21 cellular contexts compared by ENCODE assay signal in the genomic region with DNA sequence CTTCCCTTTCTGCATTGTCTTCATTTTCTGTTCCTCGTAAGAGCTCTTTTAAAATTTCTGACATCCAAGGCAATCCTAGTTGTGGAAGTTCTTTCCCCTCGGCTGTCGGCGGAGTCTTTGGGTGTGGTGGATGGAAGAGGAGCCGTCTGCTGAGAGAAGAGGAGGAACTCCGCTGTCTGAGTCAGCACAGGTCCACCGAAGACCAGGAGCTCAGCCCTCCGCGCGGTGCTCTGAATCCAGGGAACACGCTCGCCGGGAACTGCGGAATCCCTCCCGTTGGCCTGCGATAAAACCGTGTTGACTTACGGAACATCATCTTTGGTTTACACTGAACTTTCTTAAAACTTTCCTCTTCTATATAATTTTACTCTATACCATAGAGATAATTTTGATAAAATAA.
"Had no signal": no experiment of that assay in that cellular context is flagged by ENCODE, and none has a peak within 500 bp of the region (broad histone marks: within the 10 kb centered on the region; RNA-seq: fewer than 3 reads in every experiment).

No MANE protein-coding gene starts in this region.

- H3K36me3 ChIP-seq: ascending aorta, Peyer's patch, SJSA1 had no signal

- H3K27me3 ChIP-seq: ascending aorta, body of pancreas, Peyer's patch, SJSA1 had no signal

- H3K4me3 Mint-ChIP-seq: activated CD8-positive, alpha-beta T cell treated with anti-CD3 and anti-CD28 coated beads, Interleukin-2, amount 10 ng/mL, durations not matched to agents 7 days and 5 days; T-helper 1 cell treated with Interleukin-12 subunit alpha and Interleukin-12 subunit beta and Interleukin-4 antibody, amounts not matched to agents 30 μg/mL and 1 μg/mL, for 36 hours had no signal

- DNase-seq: activated CD4-positive, alpha-beta T cell treated with anti-CD3 and anti-CD28 coated beads for 48 hours; activated CD4-positive, alpha-beta T cell treated with anti-CD3 and anti-CD28 coated beads, Interleukin-2, amount 50 U/mL, for 4 hours; activated CD4-positive, CD25-positive, alpha-beta regulatory T cell treated with anti-CD3 and anti-CD28 coated beads, Interleukin-2, amount 50 U/mL, for 72 hours; activated CD8-positive, alpha-beta memory T cell treated with anti-CD3 and anti-CD28 coated beads, Interleukin-2, amount 50 U/mL, for 48 hours; activated CD8-positive, alpha-beta T cell treated with anti-CD3 and anti-CD28 coated beads, Interleukin-2, amount 10 ng/mL, durations not matched to agents 7 days and 5 days; activated naive CD4-positive, alpha-beta T cell treated with anti-CD3 and anti-CD28 coated beads, Interleukin-2, amount 50 U/mL, for 16 hours; activated T-cell treated with anti-CD3 and anti-CD28 coated beads, Interleukin-2, amount 50 U/mL, for 1 hour; body of pancreas; MM.1S; NCI-H1105; NCI-H1436; NCI-H187; NCI-H2081; NCI-H446; NCI-H524; Peyer's patch; SHP77 had no signal

- H3K27ac Mint-ChIP-seq: activated CD8-positive, alpha-beta T cell treated with anti-CD3 and anti-CD28 coated beads, Interleukin-2, amount 10 ng/mL, durations not matched to agents 7 days and 5 days; T-helper 1 cell treated with Interleukin-12 subunit alpha and Interleukin-12 subunit beta and Interleukin-4 antibody, amounts not matched to agents 30 μg/mL and 1 μg/mL, for 36 hours had no signal

- H3K9me3 Mint-ChIP-seq: T-helper 1 cell treated with Interleukin-12 subunit alpha and Interleukin-12 subunit beta and Interleukin-4 antibody, amounts not matched to agents 30 μg/mL and 1 μg/mL, for 36 hours had no signal

- ATAC-seq: activated CD8-positive, alpha-beta T cell treated with anti-CD3 and anti-CD28 coated beads, Interleukin-2, amount 10 ng/mL, durations not matched to agents 7 days and 5 days; body of pancreas had no signal

- H3K4me1 ChIP-seq: ascending aorta, body of pancreas, Peyer's patch, SJSA1 had no signal

- H3K4me3 ChIP-seq: ascending aorta, body of pancreas, Peyer's patch, SJSA1 had no signal

- H3K9me3 ChIP-seq: ascending aorta, body of pancreas, Peyer's patch, SJSA1 had no signal

- H3K27ac ChIP-seq: ascending aorta, body of pancreas, Peyer's patch, RWPE1, SJSA1 had no signal
